2 cellular contexts compared by ENCODE assay signal in genomic region chr9:32351845-32352244, GRCh38.
TF ChIP-seq lines count a peak whose summit lies in the region.

No MANE protein-coding gene starts in this region.

TF ChIP-seq in HepG2, 621 proteins besides CTCF, POLR2A, EP300 and RAD21:
- TF ChIP-seq ZNF704 (CRISPR knock-in tag; IDR thresholded peaks at IDR 0.05; ENCODE audit: borderline replicate concordance) = no peak
- TF ChIP-seq ZKSCAN8 (CRISPR knock-in tag; IDR thresholded peaks at IDR 0.05; ENCODE audit: borderline replicate concordance) = no peak
- TF ChIP-seq, protein P1, sequence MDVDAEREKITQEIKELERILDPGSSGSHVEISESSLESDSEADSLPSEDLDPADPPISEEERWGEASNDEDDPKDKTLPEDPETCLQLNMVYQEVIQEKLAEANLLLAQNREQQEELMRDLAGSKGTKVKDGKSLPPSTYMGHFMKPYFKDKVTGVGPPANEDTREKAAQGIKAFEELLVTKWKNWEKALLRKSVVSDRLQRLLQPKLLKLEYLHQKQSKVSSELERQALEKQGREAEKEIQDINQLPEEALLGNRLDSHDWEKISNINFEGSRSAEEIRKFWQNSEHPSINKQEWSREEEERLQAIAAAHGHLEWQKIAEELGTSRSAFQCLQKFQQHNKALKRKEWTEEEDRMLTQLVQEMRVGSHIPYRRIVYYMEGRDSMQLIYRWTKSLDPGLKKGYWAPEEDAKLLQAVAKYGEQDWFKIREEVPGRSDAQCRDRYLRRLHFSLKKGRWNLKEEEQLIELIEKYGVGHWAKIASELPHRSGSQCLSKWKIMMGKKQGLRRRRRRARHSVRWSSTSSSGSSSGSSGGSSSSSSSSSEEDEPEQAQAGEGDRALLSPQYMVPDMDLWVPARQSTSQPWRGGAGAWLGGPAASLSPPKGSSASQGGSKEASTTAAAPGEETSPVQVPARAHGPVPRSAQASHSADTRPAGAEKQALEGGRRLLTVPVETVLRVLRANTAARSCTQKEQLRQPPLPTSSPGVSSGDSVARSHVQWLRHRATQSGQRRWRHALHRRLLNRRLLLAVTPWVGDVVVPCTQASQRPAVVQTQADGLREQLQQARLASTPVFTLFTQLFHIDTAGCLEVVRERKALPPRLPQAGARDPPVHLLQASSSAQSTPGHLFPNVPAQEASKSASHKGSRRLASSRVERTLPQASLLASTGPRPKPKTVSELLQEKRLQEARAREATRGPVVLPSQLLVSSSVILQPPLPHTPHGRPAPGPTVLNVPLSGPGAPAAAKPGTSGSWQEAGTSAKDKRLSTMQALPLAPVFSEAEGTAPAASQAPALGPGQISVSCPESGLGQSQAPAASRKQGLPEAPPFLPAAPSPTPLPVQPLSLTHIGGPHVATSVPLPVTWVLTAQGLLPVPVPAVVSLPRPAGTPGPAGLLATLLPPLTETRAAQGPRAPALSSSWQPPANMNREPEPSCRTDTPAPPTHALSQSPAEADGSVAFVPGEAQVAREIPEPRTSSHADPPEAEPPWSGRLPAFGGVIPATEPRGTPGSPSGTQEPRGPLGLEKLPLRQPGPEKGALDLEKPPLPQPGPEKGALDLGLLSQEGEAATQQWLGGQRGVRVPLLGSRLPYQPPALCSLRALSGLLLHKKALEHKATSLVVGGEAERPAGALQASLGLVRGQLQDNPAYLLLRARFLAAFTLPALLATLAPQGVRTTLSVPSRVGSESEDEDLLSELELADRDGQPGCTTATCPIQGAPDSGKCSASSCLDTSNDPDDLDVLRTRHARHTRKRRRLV (CRISPR knock-in tag; IDR thresholded peaks at IDR 0.05) = no peak
- TF ChIP-seq, protein P2, sequence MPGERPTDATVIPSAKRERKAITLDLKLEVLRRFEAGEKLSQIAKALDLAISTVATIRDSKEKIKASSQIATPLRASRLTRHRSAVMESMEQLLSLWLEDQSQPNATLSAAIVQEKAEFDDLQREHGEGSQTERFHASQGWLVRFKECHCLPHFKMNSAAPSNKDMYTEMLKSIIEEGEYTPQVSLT (CRISPR knock-in tag; IDR thresholded peaks at IDR 0.05; ENCODE audit: borderline replicate concordance, low read depth) = no peak
- TF ChIP-seq PPARG (CRISPR knock-in tag; conservative IDR thresholded peaks at IDR 0.05) = no peak
- no peak for TF ChIP-seq EEA1 (CRISPR knock-in tag; IDR thresholded peaks at IDR 0.05; ENCODE audit: borderline replicate concordance)
- TF ChIP-seq SRF (IDR thresholded peaks at IDR 0.05; ENCODE audit: low read depth, low read length) = no peak
- TF ChIP-seq JUND (CRISPR knock-in tag; IDR thresholded peaks at IDR 0.05) = no peak
- TF ChIP-seq HOXA5 (CRISPR knock-in tag; IDR thresholded peaks at IDR 0.05) = no peak
TF ChIP-seq in HepG2: peak in this region for 0.

TF ChIP-seq in H1, 55 proteins besides CTCF, POLR2A, EP300 and RAD21:
- no peak for TF ChIP-seq ATF2 (IDR thresholded peaks at IDR 0.05; ENCODE audit: low read length)
- no peak for TF ChIP-seq SP4 (IDR thresholded peaks at IDR 0.05; ENCODE audit: low read length)
- TF ChIP-seq TAF7 (optimal IDR thresholded peaks at IDR 0.05; ENCODE audit: borderline replicate concordance, low read depth, low read length) = no peak
- no peak for TF ChIP-seq POLR2AphosphoS5 (IDR thresholded peaks at IDR 0.05; ENCODE audit: low read depth, low read length)
- TF ChIP-seq RXRA (IDR thresholded peaks at IDR 0.05; ENCODE audit: insufficient read depth, low read depth, low read length) = no peak
- TF ChIP-seq BRCA1 (IDR thresholded peaks at IDR 0.05; ENCODE audit: low read depth, low read length) = no peak
- TF ChIP-seq CHD2 (IDR thresholded peaks at IDR 0.05; ENCODE audit: low read length) = no peak
- no peak for TF ChIP-seq BACH1 (IDR thresholded peaks at IDR 0.05; ENCODE audit: low read length)
- TF ChIP-seq EZH2 (IDR thresholded peaks at IDR 0.05; ENCODE audit: low read depth, low read length, severe bottlenecking) = no peak
- TF ChIP-seq SRF (IDR thresholded peaks at IDR 0.05; ENCODE audit: low read depth, low read length) = no peak
- no peak for TF ChIP-seq GABPA (IDR thresholded peaks at IDR 0.05; ENCODE audit: borderline replicate concordance, insufficient read depth, low read length)
- no peak for TF ChIP-seq RFX5 (IDR thresholded peaks at IDR 0.05; ENCODE audit: borderline replicate concordance, low read depth, low read length)
- no peak for TF ChIP-seq SIX5 (IDR thresholded peaks at IDR 0.05; ENCODE audit: low read depth, low read length)
